8 cellular contexts compared by ENCODE assay signal in the genomic region with DNA sequence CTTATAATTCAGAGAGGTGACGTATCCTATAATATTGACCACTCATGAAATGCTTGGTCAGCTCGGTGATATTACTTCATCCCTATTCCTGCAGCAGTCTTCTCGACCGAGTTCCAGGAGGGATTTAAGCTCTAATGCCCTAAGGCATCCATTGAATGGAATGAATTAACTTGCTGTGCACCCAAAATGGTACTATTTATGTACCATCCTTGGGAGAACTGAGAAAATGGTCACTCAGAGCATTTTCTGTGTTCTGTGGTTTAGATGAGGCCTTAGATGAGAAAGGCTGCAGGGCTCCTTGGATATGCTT. TPM values are rescaled to one million over a fixed set of nuclear protein-coding genes. Genes with fewer than 3 reads are reported as not detected.
DNase-seq lines count a peak whose midpoint lies in the region; ATAC-seq and TF ChIP-seq lines count a peak whose summit lies in the region.

No MANE protein-coding gene starts in this region.

- no peaks in the 10 kb centered on the region for H3F3A ChIP-seq in OCI-LY1 (ENCODE audit: insufficient read depth, low read length)

- H3K9me3 ChIP-seq in OCI-LY1 (ENCODE audit: low read length) (no peaks in the 10 kb centered on the region), neuron (ENCODE audit: low read length) (no peaks in the 10 kb centered on the region)

- H3K4me2 ChIP-seq in OCI-LY1 (ENCODE audit: low read length), result peak overlapping the region; percentile 90

- peaks cover 34% of the 10 kb centered on the region for H3K79me2 ChIP-seq in OCI-LY1 (ENCODE audit: insufficient read depth, low read length)

- peak overlapping the region; percentile 90 to 99 for H3K4me3 Mint-ChIP-seq in CD14-positive monocyte
- H3K4me3 Mint-ChIP-seq in endothelial cell (ENCODE audit: unreplicated experiment), result peak overlapping the region; percentile 91

- H3K36me3 Mint-ChIP-seq in CD14-positive monocyte, result peaks cover 12 to 14% of the 10 kb centered on the region in 2 donors
- no peaks in the 10 kb centered on the region for H3K36me3 Mint-ChIP-seq in endothelial cell (ENCODE audit: low read depth, unreplicated experiment)

- intact Hi-C loops in CD14-positive monocyte (cut with micrococcal nuclease), result loop anchor here in 1 of 2 donors (10.0 kb wide), 1 partner anchor 47 kb away; the partner anchor contains the start of gene SQOR

- TF ChIP-seq CTCF in CD14-positive monocyte (IDR thresholded peaks at IDR 0.05), result no peak
- no peak for TF ChIP-seq CTCF in OCI-LY1 (IDR thresholded peaks at IDR 0.05; ENCODE audit: low read length)
- no peak for TF ChIP-seq CTCF in endothelial cell (IDR thresholded peaks at IDR 0.05; ENCODE audit: unreplicated experiment)
- no peak for TF ChIP-seq CTCF in omental fat pad (IDR thresholded peaks at IDR 0.05)

- peaks cover 45% of the 10 kb centered on the region for H3K4me1 Mint-ChIP-seq in CD14-positive monocyte
- H3K4me1 Mint-ChIP-seq in endothelial cell (ENCODE audit: unreplicated experiment), result peaks cover 19% of the 10 kb centered on the region

- no peaks in the 10 kb centered on the region for H3K27me3 ChIP-seq in OCI-LY1 (ENCODE audit: insufficient read depth, low read length)
- H3K27me3 ChIP-seq in neuron (ENCODE audit: insufficient read depth, low read length), result no peaks in the 10 kb centered on the region

- peak overlapping the region; percentile 71 for H3K27ac ChIP-seq in OCI-LY1 (ENCODE audit: low read depth, low read length, poor library complexity, severe bottlenecking)

- peaks cover 44% of the 10 kb centered on the region for H3K4me1 ChIP-seq in OCI-LY1 (ENCODE audit: insufficient read depth, low read length, severe bottlenecking)
- peaks cover 30% of the 10 kb centered on the region for H3K4me1 ChIP-seq in neuron (ENCODE audit: insufficient read depth, low read length)

- peaks cover 0 to 3% (median 0%) of the 10 kb centered on the region in 3 donors for H3K27me3 Mint-ChIP-seq in CD14-positive monocyte (ENCODE audit: low read depth in 3 of 3)
- peaks cover 5% of the 10 kb centered on the region for H3K27me3 Mint-ChIP-seq in endothelial cell (ENCODE audit: unreplicated experiment)

- H3K36me3 ChIP-seq in OCI-LY1 (ENCODE audit: insufficient read depth, low read length), result peaks cover 12% of the 10 kb centered on the region
- H3K36me3 ChIP-seq in neuron (ENCODE audit: insufficient read depth, low read length), result peaks cover 7% of the 10 kb centered on the region

- no peak overlapping the region for H2AFZ ChIP-seq in OCI-LY1 (ENCODE audit: low read length)
- peak overlapping the region; percentile 56 for H2AFZ ChIP-seq in neuron (ENCODE audit: low read depth, low read length)

- peak overlapping the region; percentile 71 for H3K4me3 ChIP-seq in OCI-LY1 (ENCODE audit: low read depth, low read length, poor library complexity, severe bottlenecking)
- peak overlapping the region; percentile 90 for H3K4me3 ChIP-seq in neuron (ENCODE audit: low read length)

- H3K9me3 Mint-ChIP-seq in CD14-positive monocyte, result peaks cover 0 to 1% (median 0%) of the 10 kb centered on the region in 7 donors
- no peaks in the 10 kb centered on the region for H3K9me3 Mint-ChIP-seq in endothelial cell (ENCODE audit: unreplicated experiment)

- no peaks in the 10 kb centered on the region for H3K9me2 ChIP-seq in OCI-LY1 (ENCODE audit: low read depth, low read length)

- peak overlapping the region; percentile 76 for H3K9ac ChIP-seq in OCI-LY1 (ENCODE audit: low read length)

- no peak for ATAC-seq in GM21619 (IDR thresholded peaks at IDR 0.05; ENCODE audit: unreplicated experiment)
- ATAC-seq in omental fat pad (ENCODE audit: low FRiP score), result no peak
- no peak for ATAC-seq in HG03196 (IDR thresholded peaks at IDR 0.05; ENCODE audit: unreplicated experiment)

- no peak for DNase-seq in CD14-positive monocyte (ENCODE audit: low spot score)
- DNase-seq in endothelial cell (ENCODE audit: low spot score), result no peak
- no peak for DNase-seq in DMS79 (lab: John Stamatoyannopoulos, UW)
- no peak for DNase-seq in omental fat pad (ENCODE audit: low spot score)

- no peaks in the 10 kb centered on the region for H4K20me1 ChIP-seq in OCI-LY1 (ENCODE audit: insufficient read depth, low read length)

- H3K27ac Mint-ChIP-seq in CD14-positive monocyte (peak overlapping the region; percentile 100), endothelial cell (ENCODE audit: unreplicated experiment) (peak overlapping the region; percentile 100)

RNA-seq across cellular contexts. Expression of gene BLOC1S6, which starts 0.6 kb away (rescaled TPM):
- polyA plus RNA-seq in CD14-positive monocyte, result 10 to 100 TPM; 47.9 to 54.9 TPM
- total RNA-seq in endothelial cell (ENCODE audit: unreplicated experiment) (30.1 TPM), omental fat pad (10 to 100 TPM; 68.1 to 95.9 (median 82.5) TPM)

RNA-seq across cellular contexts. Expression of gene SQOR, which starts 47.0 kb away (rescaled TPM):
- polyA plus RNA-seq in CD14-positive monocyte, result 100 to 1,000 TPM; 232 to 292 TPM
- total RNA-seq in endothelial cell (ENCODE audit: unreplicated experiment) (3.8 TPM), omental fat pad (10 to 100 TPM; 67.0 to 90.3 (median 84.1) TPM)

Comparison
In these comparisons a context has a peak if more than half of its experiments do, and no peak if none do; other contexts are left out.
1. RNA of gene SQOR, which starts 47.0 kb away (total RNA-seq): 67.0 to 90.3 TPM in omental fat pad; 3.8 TPM in endothelial cell (single experiment); every median in the first group is over 10 times any median in the second.